Comparison of ENCODE assay signal across 9 cellular contexts in genomic region chr1:31063636-31064035, GRCh38. TPM values are rescaled to one million over a fixed set of nuclear protein-coding genes. Genes with fewer than 3 reads are reported as not detected.
A peak's percentile ranks its signal among the peaks of the same experiment; 100 is the strongest.
DNase-seq lines count a peak whose midpoint lies in the region; ATAC-seq, FAIRE-seq and TF ChIP-seq lines count a peak whose summit lies in the region.
"Had no signal": no experiment of that assay in that cellular context is flagged by ENCODE, and none has a peak within 500 bp of the region (broad histone marks: within the 10 kb centered on the region; RNA-seq: fewer than 3 reads in every experiment).

No MANE protein-coding gene starts in this region.

- H3K4me3 ChIP-seq in GM23248 (peak overlapping the region; percentile 94), keratinocyte (ENCODE audit: control insufficient read depth in 2 of 3, extremely low read depth in 1 of 3, insufficient read depth in 2 of 3, low read depth in 1 of 3, low read length in 3 of 3) (peak overlapping the region; percentile 82 to 100 (median 100)), thoracic aorta (peak overlapping the region; percentile 87)
- H3K4me3 ChIP-seq: lung had no signal

- no peak for TF ChIP-seq CTCF in 22Rv1 (IDR thresholded peaks at IDR 0.05)
- no peak for TF ChIP-seq CTCF in keratinocyte (optimal IDR thresholded peaks at IDR 0.05 in 1 of 3, IDR thresholded peaks at IDR 0.05 in 1 of 3, conservative IDR thresholded peaks at IDR 0.05 in 1 of 3; ENCODE audit: extremely low read depth in 1 of 3, insufficient read depth in 2 of 3, low read length in 3 of 3)
- no peak for TF ChIP-seq CTCF in thoracic aorta (IDR thresholded peaks at IDR 0.05)

- H3K9ac ChIP-seq in GM23248 (peak overlapping the region; percentile 99), keratinocyte (ENCODE audit: control insufficient read depth, extremely low read depth, insufficient read depth, low read length) (peak overlapping the region; percentile 100)

- ATAC-seq in thoracic aorta (ENCODE audit: insufficient number of reproducible peaks, low FRiP score, low read depth) (no peak), GM21423 (IDR thresholded peaks at IDR 0.05; ENCODE audit: unreplicated experiment) (no peak)

- peaks cover 23% of the 10 kb centered on the region for H3K36me3 Mint-ChIP-seq in activated T-helper 1 cell treated with anti-CD3 and anti-CD28 coated beads, Interleukin-12 subunit alpha, Interleukin-12 subunit beta, Interleukin-2, Interleukin-4 antibody, amounts not matched to agents 30 ng/mL and 10 ng/mL and 1 ng/mL, durations not matched to agents 14 hours and 24 hours and 36 hours (ENCODE audit: low read depth)

- dilution Hi-C loops in keratinocyte (cut with MboI; ENCODE audit: extremely low pct_ligation_motif_present, low sequenced_read_pairs) = no loop called here

- peak overlapping the region; percentile 99 for H3K4me3 Mint-ChIP-seq in activated T-helper 1 cell treated with anti-CD3 and anti-CD28 coated beads, Interleukin-12 subunit alpha, Interleukin-12 subunit beta, Interleukin-2, Interleukin-4 antibody, amounts not matched to agents 30 ng/mL and 10 ng/mL and 1 ng/mL, durations not matched to agents 14 hours and 24 hours and 36 hours

- H3K4me1 ChIP-seq in GM23248 (ENCODE audit: insufficient read depth) (peaks cover 19% of the 10 kb centered on the region; the same call in 1 of the 2 replicates), keratinocyte (ENCODE audit: control insufficient read depth, extremely low read depth, insufficient read depth, low read length) (peaks cover 16% of the 10 kb centered on the region), thoracic aorta (ENCODE audit: control insufficient read depth in 1 of 2, low read depth in 2 of 2) (peaks cover 18 to 36% of the 10 kb centered on the region in 2 donors)

- no peak overlapping the region for H2AFZ ChIP-seq in GM23248
- no peak overlapping the region for H2AFZ ChIP-seq in keratinocyte (ENCODE audit: control insufficient read depth, low read length)

- H3K79me2 ChIP-seq in GM23248 (ENCODE audit: insufficient read depth) (peaks cover 68% of the 10 kb centered on the region), keratinocyte (ENCODE audit: control insufficient read depth, insufficient read depth, low read length) (peaks cover 69% of the 10 kb centered on the region)

- H3K27me3 Mint-ChIP-seq in activated T-helper 1 cell treated with anti-CD3 and anti-CD28 coated beads, Interleukin-12 subunit alpha, Interleukin-12 subunit beta, Interleukin-2, Interleukin-4 antibody, amounts not matched to agents 30 ng/mL and 10 ng/mL and 1 ng/mL, durations not matched to agents 14 hours and 24 hours and 36 hours (ENCODE audit: insufficient read depth) = no peaks in the 10 kb centered on the region

- H3K9me3 ChIP-seq in GM23248 (ENCODE audit: low read depth) (no peaks in the 10 kb centered on the region), keratinocyte (ENCODE audit: control insufficient read depth, low read depth, low read length) (no peaks in the 10 kb centered on the region), thoracic aorta (no peaks in the 10 kb centered on the region)

- DNase-seq in GM23248 (peak; percentile 36), keratinocyte (ENCODE audit: low read depth, low spot score) (no peak), thoracic aorta (ENCODE audit: low spot score) (no peak), NCI-H510A (lab: John Stamatoyannopoulos, UW) (no peak), 8988T (no peak)
- DNase-seq in activated T-helper 1 cell treated with anti-CD3 and anti-CD28 coated beads, Interleukin-12 subunit alpha, Interleukin-12 subunit beta, Interleukin-2, Interleukin-4 antibody, amounts not matched to agents 30 ng/mL and 10 ng/mL and 1 ng/mL, durations not matched to agents 14 hours and 24 hours and 36 hours (ENCODE audit: low spot score) = no peak

- H3K4me1 Mint-ChIP-seq in activated T-helper 1 cell treated with anti-CD3 and anti-CD28 coated beads, Interleukin-12 subunit alpha, Interleukin-12 subunit beta, Interleukin-2, Interleukin-4 antibody, amounts not matched to agents 30 ng/mL and 10 ng/mL and 1 ng/mL, durations not matched to agents 14 hours and 24 hours and 36 hours (ENCODE audit: low read depth) = peaks cover 43% of the 10 kb centered on the region

- H3K27ac ChIP-seq in 22Rv1 (peak overlapping the region; percentile 88), GM23248 (peak overlapping the region; percentile 95), keratinocyte (ENCODE audit: control insufficient read depth, insufficient read depth, low read length) (peak overlapping the region; percentile 98), thoracic aorta (peak overlapping the region; percentile 19 to 85)

- H3F3A ChIP-seq in GM23248 (ENCODE audit: insufficient read depth) = peaks cover 25% of the 10 kb centered on the region

- H3K36me3 ChIP-seq in GM23248 (ENCODE audit: low read depth) (peaks cover 4% of the 10 kb centered on the region; the same call in 1 of the 2 replicates), keratinocyte (ENCODE audit: control insufficient read depth in 2 of 2, extremely low read depth in 1 of 2, insufficient read depth in 2 of 2, low read length in 2 of 2) (peaks cover 5 to 10% of the 10 kb centered on the region in 2 experiments), thoracic aorta (peaks cover 6% of the 10 kb centered on the region)

- H4K20me1 ChIP-seq in GM23248 (ENCODE audit: insufficient read depth) (peaks cover 12% of the 10 kb centered on the region; the same call in 1 of the 2 replicates), keratinocyte (ENCODE audit: control insufficient read depth, extremely low read depth, insufficient read depth, low read length) (peaks cover 40% of the 10 kb centered on the region)

- H3K4me2 ChIP-seq in GM23248 (ENCODE audit: unreplicated experiment) (peak overlapping the region; percentile 87), keratinocyte (ENCODE audit: control insufficient read depth, extremely low read depth, insufficient read depth, low read depth, low read length) (peak overlapping the region; percentile 82)

- FAIRE-seq in keratinocyte (lab: Jason Lieb, UNC) = no peak

- WGBS in GM23248 (ENCODE audit: low coverage in 1 of 2, low lambda C conversion rate in 2 of 2, missing lambda C conversion rate in 2 of 2), 2 experiments = 22 to 28% methylated on average over 4 of the region's 4 CpGs

- intact Hi-C loops in activated T-helper 1 cell treated with anti-CD3 and anti-CD28 coated beads, Interleukin-12 subunit alpha, Interleukin-12 subunit beta, Interleukin-2, Interleukin-4 antibody, amounts not matched to agents 30 ng/mL and 10 ng/mL and 1 ng/mL, durations not matched to agents 14 hours and 24 hours and 36 hours (cut with micrococcal nuclease) = loop anchor here (2.0 to 10.0 kb wide), 3 partner anchors 233 to 721 kb away; partner anchors contain the start of genes PEF1, SNRNP40 and ZCCHC17

- peak overlapping the region; percentile 53 for H3K27ac Mint-ChIP-seq in activated T-helper 1 cell treated with anti-CD3 and anti-CD28 coated beads, Interleukin-12 subunit alpha, Interleukin-12 subunit beta, Interleukin-2, Interleukin-4 antibody, amounts not matched to agents 30 ng/mL and 10 ng/mL and 1 ng/mL, durations not matched to agents 14 hours and 24 hours and 36 hours

- no peaks in the 10 kb centered on the region for H3K9me1 ChIP-seq in keratinocyte (ENCODE audit: control insufficient read depth, extremely low read depth, insufficient read depth, low read length)

- H3K9me2 ChIP-seq in GM23248 (ENCODE audit: insufficient read depth) = no peaks in the 10 kb centered on the region

- in situ Hi-C loops in GM23248 (cut with MboI) = no loop called here

- H3K9me3 Mint-ChIP-seq in activated T-helper 1 cell treated with anti-CD3 and anti-CD28 coated beads, Interleukin-12 subunit alpha, Interleukin-12 subunit beta, Interleukin-2, Interleukin-4 antibody, amounts not matched to agents 30 ng/mL and 10 ng/mL and 1 ng/mL, durations not matched to agents 14 hours and 24 hours and 36 hours = no peaks in the 10 kb centered on the region

- H3K27me3 ChIP-seq in GM23248 (replicated peaks; ENCODE audit: insufficient read depth) = no peaks in the 10 kb centered on the region
- H3K27me3 ChIP-seq in keratinocyte (ENCODE audit: control insufficient read depth, extremely low read depth, insufficient read depth, low read length) = no peaks in the 10 kb centered on the region
- no peaks in the 10 kb centered on the region for H3K27me3 ChIP-seq in thoracic aorta (replicated peaks; ENCODE audit: insufficient read depth)

RNA-seq across cellular contexts. Expression of gene PUM1, which starts 1.9 kb away (rescaled TPM):
- 46.3 and 63.4 TPM in 2 replicates for total RNA-seq in GM23248 (2014; rRNA removed; shearing (Covaris generic))
- polyA plus RNA-seq in GM23248 (2016; fragmentation: Nextera tagmentation; extraction: Ambion mirVana) (45.7 and 49.5 TPM in 2 replicates), keratinocyte (64.0 to 86.4 TPM (median 68.6 TPM) in 3 replicates)
- 130 and 132 TPM in 2 replicates for total RNA-seq in activated T-helper 1 cell treated with anti-CD3 and anti-CD28 coated beads, Interleukin-12 subunit alpha, Interleukin-12 subunit beta, Interleukin-2, Interleukin-4 antibody, amounts not matched to agents 30 ng/mL and 10 ng/mL and 1 ng/mL, durations not matched to agents 14 hours and 24 hours and 36 hours
- polyA plus RNA-seq in keratinocyte (2011; ENCODE audit: low read depth) = 56.7 TPM
- 53.6 and 62.4 TPM in 2 replicates for polyA plus RNA-seq in keratinocyte (2011; cell fraction: cytosol; rRNA removed)
- 145 and 192 TPM in 2 replicates for polyA plus RNA-seq in keratinocyte (2011; cell fraction: nucleus; rRNA removed)
- polyA plus RNA-seq in keratinocyte (2012; ENCODE audit: low replicate concordance) = 41.4 and 57.5 TPM in 2 replicates
- 299 to 558 TPM (median 361 TPM) in 3 replicates for polyA minus RNA-seq in keratinocyte
- polyA minus RNA-seq in keratinocyte (2011; cell fraction: cytosol; rRNA and poly(A)+ RNA removed) = 75.8 TPM
- polyA minus RNA-seq in keratinocyte (2011; cell fraction: nucleus; rRNA and poly(A)+ RNA removed) = 119 and 208 TPM in 2 replicates
- 10 to 100 TPM; 70.4 to 97.9 TPM for total RNA-seq in thoracic aorta
